ENCODE assay signal across 1 cellular context in genomic region chr16:4385789-4386451, GRCh38.
TF ChIP-seq lines count a peak whose summit lies in the region.

No MANE protein-coding gene starts in this region.

TF ChIP-seq in IMR-90, 13 proteins besides CTCF, POLR2A, EP300 and RAD21:
- TF ChIP-seq SMC3 (IDR thresholded peaks at IDR 0.05; ENCODE audit: low read depth, low read length) (0 out of 2 replicates have a peak, but pooled peaks have one; percentile 1), BHLHE40 (IDR thresholded peaks at IDR 0.05; ENCODE audit: low read depth, low read length) (no peak)
TF ChIP-seq in IMR-90: peak in this region for 1.
